ENCODE assay signal across 13 cellular contexts in the genomic region with DNA sequence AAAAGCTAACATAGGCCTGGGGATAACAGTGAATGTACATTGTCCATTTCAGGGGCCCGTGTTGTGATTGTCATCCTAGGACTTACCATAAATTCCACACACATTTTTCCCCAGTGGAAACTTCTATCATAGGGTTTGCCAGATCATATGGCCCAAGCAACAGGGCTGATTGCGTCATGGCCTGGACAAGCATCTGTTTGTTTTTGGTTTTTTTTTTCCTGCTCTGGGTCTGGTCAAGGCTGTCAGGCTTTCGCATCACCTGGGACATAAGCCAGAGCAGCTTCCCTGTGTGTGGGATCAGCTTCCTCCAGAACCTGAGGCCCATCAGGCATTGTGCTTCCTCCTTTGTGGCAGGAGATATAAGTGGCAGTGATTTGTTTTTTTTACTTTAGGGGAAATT.
DNase-seq lines count a peak whose midpoint lies in the region; ATAC-seq and TF ChIP-seq lines count a peak whose summit lies in the region.
"Had no signal": no experiment of that assay in that cellular context is flagged by ENCODE, and none has a peak within 500 bp of the region (broad histone marks: within the 10 kb centered on the region; RNA-seq: fewer than 3 reads in every experiment).

No MANE protein-coding gene starts in this region.

- ATAC-seq in body of pancreas: peak; percentile 40
- ATAC-seq: stimulated activated effector memory CD8-positive, alpha-beta T cell treated with anti-CD3 and anti-CD28 coated beads, Interleukin-12 subunit alpha, Interleukin-12 subunit beta, amount 100 ng/mL, for 72 hours had no signal

- H3K36me3 ChIP-seq in HEK293 (ENCODE audit: control insufficient read depth in 2 of 2, insufficient read depth in 1 of 2, low read length in 2 of 2) (no peaks in the 10 kb centered on the region), body of pancreas (replicated peaks in 1 of 2; ENCODE audit: insufficient read depth in 1 of 2, low read depth in 2 of 2) (no peaks in the 10 kb centered on the region), tibial artery (no peaks in the 10 kb centered on the region)

- H3K27ac ChIP-seq in HEK293 (ENCODE audit: extremely low read depth, low read depth, low read length) (no peak overlapping the region), body of pancreas (no peak overlapping the region), tibial artery (peak overlapping the region; percentile 9 to 19)

- TF ChIP-seq CTCF in HEK293 (tag by site-specific recombination; IDR thresholded peaks at IDR 0.05) (no peak), body of pancreas (IDR thresholded peaks at IDR 0.05) (no peak), tibial artery (IDR thresholded peaks at IDR 0.05) (no peak), GM10248 (IDR thresholded peaks at IDR 0.05; ENCODE audit: control extremely low read depth, extremely low read depth, low read depth, missing control alignments) (no peak)

- H3K4me1 ChIP-seq in HEK293 (ENCODE audit: control insufficient read depth, insufficient read depth, low read length) (peaks cover 5% of the 10 kb centered on the region; the same call in 1 of the 2 replicates), body of pancreas (no peaks in the 10 kb centered on the region), tibial artery (peaks cover 0 to 31% (median 10%) of the 10 kb centered on the region in 4 donors)

- H3K27me3 ChIP-seq in body of pancreas: no peaks in the 10 kb centered on the region
- no peaks in the 10 kb centered on the region for H3K27me3 ChIP-seq in tibial artery

- intact Hi-C loops in body of pancreas (cut with DNase I) (no loop called here), tibial artery (cut with DNase I; ENCODE audit: low total_unique reads) (no loop called here)

- POLR2A ChIA-PET in HEK293 (lab: Yijun Ruan, JAX): no interaction called here
- POLR2A ChIA-PET in GM10248 (lab: Yijun Ruan, JAX): no interaction called here

- no peak for TF ChIP-seq POLR2A in body of pancreas (IDR thresholded peaks at IDR 0.05)

- DNase-seq in body of pancreas (peak; percentile 16 to 41 (median 20)), islet precursor cell (peak; percentile 93), tibial artery (peak; percentile 73 to 75), COLO668 (lab: John Stamatoyannopoulos, UW; ENCODE audit: unreplicated experiment) (no peak), GM10248 (ENCODE audit: extremely low spot score) (no peak), NCI-H69 (lab: John Stamatoyannopoulos, UW) (no peak)
- no peak for DNase-seq in central memory CD4-positive, alpha-beta T cell
- DNase-seq: activated T-cell treated with anti-CD3 and anti-CD28 coated beads, Interleukin-2, amount 50 U/mL, for 1 hour; naive B cell; NCI-H187 treated with DMSO at 0.1 percent for 48 hours; stimulated activated CD4-positive, alpha-beta T cell treated with anti-CD3 and anti-CD28 coated beads, Interleukin-15, amount 100 ng/mL, for 24 hours had no signal

- no peak overlapping the region for H3K4me3 ChIP-seq in HEK293 (ENCODE audit: low read depth, low read length)
- no peak overlapping the region for H3K4me3 ChIP-seq in body of pancreas
- H3K4me3 ChIP-seq in tibial artery: no peak overlapping the region

- WGBS in body of pancreas, 2 donors: 68 to 72% methylated on average over 3 of the region's 3 CpGs

- no peaks in the 10 kb centered on the region for H3K9me3 ChIP-seq in HEK293 (ENCODE audit: control insufficient read depth, insufficient read depth, low read depth, low read length)
- H3K9me3 ChIP-seq in body of pancreas: no peaks in the 10 kb centered on the region
- H3K9me3 ChIP-seq in tibial artery: no peaks in the 10 kb centered on the region

- CTCF ChIA-PET in HEK293 (lab: Yijun Ruan, JAX) (interaction anchor here (1.0 kb wide), 1 partner anchor 19 kb away, joined by 3 read pairs; no protein-coding TSS in a partner anchor), GM10248 (lab: Yijun Ruan, JAX) (no interaction called here)

TF ChIP-seq in HEK293, 187 proteins besides CTCF, POLR2A, EP300 and RAD21:
- TF ChIP-seq SCRT2 (tag by site-specific recombination; IDR thresholded peaks at IDR 0.05): 0 out of 2 replicates have a peak, but pooled peaks have one; percentile 13
- TF ChIP-seq, protein P1, sequence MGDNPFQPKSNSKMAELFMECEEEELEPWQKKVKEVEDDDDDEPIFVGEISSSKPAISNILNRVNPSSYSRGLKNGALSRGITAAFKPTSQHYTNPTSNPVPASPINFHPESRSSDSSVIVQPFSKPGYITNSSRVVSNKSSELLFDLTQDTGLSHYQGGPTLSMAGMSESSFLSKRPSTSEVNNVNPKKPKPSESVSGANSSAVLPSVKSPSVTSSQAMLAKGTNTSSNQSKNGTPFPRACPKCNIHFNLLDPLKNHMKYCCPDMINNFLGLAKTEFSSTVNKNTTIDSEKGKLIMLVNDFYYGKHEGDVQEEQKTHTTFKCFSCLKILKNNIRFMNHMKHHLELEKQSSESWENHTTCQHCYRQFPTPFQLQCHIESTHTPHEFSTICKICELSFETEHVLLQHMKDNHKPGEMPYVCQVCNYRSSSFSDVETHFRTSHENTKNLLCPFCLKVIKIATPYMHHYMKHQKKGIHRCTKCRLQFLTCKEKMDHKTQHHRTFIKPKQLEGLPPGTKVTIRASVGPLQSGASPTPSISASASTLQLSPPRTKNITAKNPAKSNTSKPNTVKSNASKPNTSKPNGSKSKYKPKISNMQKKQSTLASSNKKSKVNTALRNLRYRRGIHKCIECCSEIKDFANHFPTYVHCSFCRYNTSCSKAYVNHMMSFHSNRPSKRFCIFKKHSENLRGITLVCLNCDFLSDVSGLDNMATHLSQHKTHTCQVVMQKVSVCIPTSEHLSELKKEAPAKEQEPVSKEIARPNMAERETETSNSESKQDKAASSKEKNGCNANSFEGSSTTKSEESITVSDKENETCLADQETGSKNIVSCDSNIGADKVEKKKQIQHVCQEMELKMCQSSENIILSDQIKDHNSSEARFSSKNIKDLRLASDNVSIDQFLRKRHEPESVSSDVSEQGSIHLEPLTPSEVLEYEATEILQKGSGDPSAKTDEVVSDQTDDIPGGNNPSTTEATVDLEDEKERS (tag by site-specific recombination; IDR thresholded peaks at IDR 0.05): no peak

Comparison
In these comparisons a context has a peak if more than half of its experiments do, and no peak if none do; other contexts are left out.
1. H3K27ac ChIP-seq: peak in tibial artery (2 of 2); none in HEK293 (single experiment) and body of pancreas (0 of 4).
2. DNase-seq: peak in body of pancreas (4 of 4), islet precursor cell (single experiment) and tibial artery (2 of 2); none in COLO668 (single experiment), central memory CD4-positive, alpha-beta T cell (single experiment), GM10248 (single experiment) and NCI-H69 (single experiment).